8 cellular contexts compared by ENCODE assay signal in the genomic region with DNA sequence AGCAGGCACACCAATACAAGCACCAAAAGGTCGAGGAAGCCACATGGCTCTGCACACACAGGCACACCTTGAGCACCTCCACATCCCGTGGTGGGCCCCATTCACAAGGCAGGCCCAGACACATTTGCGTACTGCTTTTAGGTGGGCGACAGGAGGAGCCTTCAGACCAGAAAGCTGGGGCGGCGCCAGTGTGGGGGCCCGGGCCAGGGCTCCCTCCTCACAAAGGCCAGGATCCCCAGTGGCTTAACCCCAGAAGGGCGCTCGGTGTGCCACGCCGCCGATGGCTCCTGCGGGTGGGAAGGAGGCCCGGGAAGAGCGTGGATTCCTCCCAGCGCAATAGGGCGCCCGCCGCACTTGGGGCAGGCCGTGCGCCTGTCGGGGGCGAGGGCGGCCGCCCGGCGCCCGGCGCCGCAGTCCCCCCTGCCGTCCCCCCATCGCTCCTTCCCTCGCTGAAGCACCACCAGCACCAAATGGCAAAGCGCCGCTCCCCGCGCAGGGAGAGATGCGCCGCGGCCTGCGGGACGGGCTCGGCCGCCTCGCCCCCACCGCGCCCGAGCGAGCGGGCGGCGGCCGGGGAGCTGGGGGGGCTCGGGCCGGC. TPM values are rescaled to one million over a fixed set of nuclear protein-coding genes. Genes with fewer than 3 reads are reported as not detected.
A peak's percentile ranks its signal among the peaks of the same experiment; 100 is the strongest.
DNase-seq lines count a peak whose midpoint lies in the region; ATAC-seq and TF ChIP-seq lines count a peak whose summit lies in the region.

No MANE protein-coding gene starts in this region.

- H3K27me3 Mint-ChIP-seq in neural progenitor cell (ENCODE audit: insufficient read depth, low read depth): peaks cover 17% of the 10 kb centered on the region

- H3K4me3 ChIP-seq in WERI-Rb-1 (ENCODE audit: low read depth, low read length): peak overlapping the region; percentile 41
- H3K4me3 ChIP-seq in fibroblast of pulmonary artery (replicated peaks; ENCODE audit: low read depth, low read length): peak overlapping the region; percentile 67
- peak overlapping the region; percentile 90 for H3K4me3 ChIP-seq in neural progenitor cell

- ATAC-seq in Right ventricle myocardium inferior (no peak), HG02870 (IDR thresholded peaks at IDR 0.05; ENCODE audit: unreplicated experiment) (no peak), HG03108 (IDR thresholded peaks at IDR 0.05; ENCODE audit: unreplicated experiment) (no peak)

- H3K27ac ChIP-seq in WERI-Rb-1 (peak overlapping the region; percentile 84), neural progenitor cell (no peak overlapping the region)

- H3K4me3 Mint-ChIP-seq in neural progenitor cell: peak overlapping the region; percentile 81

- peak overlapping the region; percentile 99 for H3K4me2 ChIP-seq in neural progenitor cell

- H3K36me3 ChIP-seq in WERI-Rb-1 (no peaks in the 10 kb centered on the region), neural progenitor cell (no peaks in the 10 kb centered on the region)

- no peak overlapping the region for H2AFZ ChIP-seq in neural progenitor cell (replicated peaks)

- intact Hi-C loops in Right ventricle myocardium inferior (cut with DNase I): no loop called here
- intact Hi-C loops in cardiac septum (cut with DNase I): no loop called here

- peaks cover 70% of the 10 kb centered on the region for H3K4me1 Mint-ChIP-seq in neural progenitor cell

- H3K9me3 Mint-ChIP-seq in neural progenitor cell: no peaks in the 10 kb centered on the region

- H3F3A ChIP-seq in neural progenitor cell (ENCODE audit: low read depth): peaks cover 46% of the 10 kb centered on the region

- peak; percentile 71 for DNase-seq in Right ventricle myocardium inferior (ENCODE audit: missing footprints)
- no peak for DNase-seq in cardiac septum (ENCODE audit: low spot score)
- peak; percentile 73 for DNase-seq in WERI-Rb-1
- DNase-seq in fibroblast of pulmonary artery (ENCODE audit: low read depth): peak; percentile 69
- no peak for DNase-seq in neural progenitor cell (ENCODE audit: low spot score)
- no peak for DNase-seq in NCI-H446 treated with DMSO at 0.1 percent for 48 hours (lab: John Stamatoyannopoulos, UW)

- TF ChIP-seq CTCF in WERI-Rb-1 (IDR thresholded peaks at IDR 0.05; ENCODE audit: low read depth, low read length): no peak
- TF ChIP-seq CTCF in fibroblast of pulmonary artery (IDR thresholded peaks at IDR 0.05; ENCODE audit: low read length, missing control alignments): no peak
- TF ChIP-seq CTCF in neural progenitor cell (IDR thresholded peaks at IDR 0.05): no peak

- H3K9me3 ChIP-seq in WERI-Rb-1 (ENCODE audit: severe bottlenecking) (no peaks in the 10 kb centered on the region), neural progenitor cell (ENCODE audit: low read depth) (no peaks in the 10 kb centered on the region)

- no peaks in the 10 kb centered on the region for H3K36me3 Mint-ChIP-seq in neural progenitor cell

- H3K79me2 ChIP-seq in neural progenitor cell (ENCODE audit: low read depth): no peaks in the 10 kb centered on the region

- H3K4me1 ChIP-seq in neural progenitor cell: peaks cover 44% of the 10 kb centered on the region

- H3K27me3 ChIP-seq in WERI-Rb-1 (ENCODE audit: insufficient read depth, low read depth, severe bottlenecking): no peaks in the 10 kb centered on the region
- H3K27me3 ChIP-seq in neural progenitor cell: peaks cover 69% of the 10 kb centered on the region

- H3K27ac Mint-ChIP-seq in neural progenitor cell: peak overlapping the region; percentile 84

- H3K9ac ChIP-seq in neural progenitor cell: no peak overlapping the region

- H4K20me1 ChIP-seq in neural progenitor cell (ENCODE audit: low read depth): peaks cover 14% of the 10 kb centered on the region

RNA-seq across cellular contexts. Expression of a gene that starts 2.9 kb away (rescaled TPM):
- total RNA-seq in Right ventricle myocardium inferior (110 TPM), cardiac septum (112 TPM), neural progenitor cell (ENCODE audit: low replicate concordance) (11.0 and 23.6 TPM in 2 replicates)

RNA-seq across cellular contexts. Expression of a gene that starts 19.1 kb away (rescaled TPM):
- total RNA-seq in Right ventricle myocardium inferior (11.6 TPM), cardiac septum (31.0 TPM), neural progenitor cell (ENCODE audit: low replicate concordance) (8.8 and 18.3 TPM in 2 replicates)

RNA-seq across cellular contexts. Expression of a gene that starts 24.4 kb away (rescaled TPM):
- total RNA-seq in Right ventricle myocardium inferior: 24.5 TPM
- 28.8 TPM for total RNA-seq in cardiac septum
- 31.3 and 40.7 TPM in 2 replicates for total RNA-seq in neural progenitor cell (ENCODE audit: low replicate concordance)

RNA-seq across cellular contexts. Expression of a gene that starts 41.1 kb away (rescaled TPM):
- total RNA-seq in Right ventricle myocardium inferior (not detected), cardiac septum (not detected), neural progenitor cell (ENCODE audit: low replicate concordance) (not detected in 2 replicates)

Comparison
In these comparisons a context has a peak if more than half of its experiments do, and no peak if none do; other contexts are left out.
1. DNase-seq: peak in Right ventricle myocardium inferior (single experiment), WERI-Rb-1 (single experiment) and fibroblast of pulmonary artery (single experiment); none in cardiac septum (single experiment), neural progenitor cell (single experiment) and NCI-H446 treated with DMSO at 0.1 percent for 48 hours (single experiment).
2. Peak in every context shown above with its lines, with median percentiles within 50 percentile points of each other: H3K4me3 ChIP-seq.